ENCODE assay signal across 7 cellular contexts in the genomic region with DNA sequence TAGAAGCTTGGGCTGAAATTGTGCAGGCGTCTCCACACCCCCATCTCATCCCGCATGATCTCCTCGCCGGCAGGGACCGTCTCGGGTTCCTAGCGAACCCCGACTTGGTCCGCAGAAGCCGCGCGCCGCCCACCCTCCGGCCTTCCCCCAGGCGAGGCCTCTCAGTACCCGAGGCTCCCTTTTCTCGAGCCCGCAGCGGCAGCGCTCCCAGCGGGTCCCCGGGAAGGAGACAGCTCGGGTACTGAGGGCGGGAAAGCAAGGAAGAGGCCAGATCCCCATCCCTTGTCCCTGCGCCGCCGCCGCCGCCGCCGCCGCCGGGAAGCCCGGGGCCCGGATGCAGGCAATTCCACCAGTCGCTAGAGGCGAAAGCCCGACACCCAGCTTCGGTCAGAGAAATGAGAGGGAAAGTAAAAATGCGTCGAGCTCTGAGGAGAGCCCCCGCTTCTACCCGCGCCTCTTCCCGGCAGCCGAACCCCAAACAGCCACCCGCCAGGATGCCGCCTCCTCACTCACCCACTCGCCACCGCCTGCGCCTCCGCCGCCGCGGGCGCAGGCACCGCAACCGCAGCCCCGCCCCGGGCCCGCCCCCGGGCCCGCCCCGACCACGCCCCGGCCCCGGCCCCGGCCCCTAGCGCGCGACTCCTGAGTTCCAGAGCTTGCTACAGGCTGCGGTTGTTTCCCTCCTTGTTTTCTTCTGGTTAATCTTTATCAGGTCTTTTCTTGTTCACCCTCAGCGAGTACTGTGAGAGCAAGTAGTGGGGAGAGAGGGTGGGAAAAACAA. TPM values are rescaled to one million over a fixed set of nuclear protein-coding genes. Genes with fewer than 3 reads are reported as not detected.
A peak's percentile ranks its signal among the peaks of the same experiment; 100 is the strongest.
DNase-seq lines count a peak whose midpoint lies in the region; ATAC-seq, FAIRE-seq and TF ChIP-seq lines count a peak whose summit lies in the region.

A gene with protein sequence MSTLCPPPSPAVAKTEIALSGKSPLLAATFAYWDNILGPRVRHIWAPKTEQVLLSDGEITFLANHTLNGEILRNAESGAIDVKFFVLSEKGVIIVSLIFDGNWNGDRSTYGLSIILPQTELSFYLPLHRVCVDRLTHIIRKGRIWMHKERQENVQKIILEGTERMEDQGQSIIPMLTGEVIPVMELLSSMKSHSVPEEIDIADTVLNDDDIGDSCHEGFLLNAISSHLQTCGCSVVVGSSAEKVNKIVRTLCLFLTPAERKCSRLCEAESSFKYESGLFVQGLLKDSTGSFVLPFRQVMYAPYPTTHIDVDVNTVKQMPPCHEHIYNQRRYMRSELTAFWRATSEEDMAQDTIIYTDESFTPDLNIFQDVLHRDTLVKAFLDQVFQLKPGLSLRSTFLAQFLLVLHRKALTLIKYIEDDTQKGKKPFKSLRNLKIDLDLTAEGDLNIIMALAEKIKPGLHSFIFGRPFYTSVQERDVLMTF (minus strand): TSS at position 564 of the 781 bp plus-strand sequence. CDS start 6,361 bp downstream, outside the sequence.

- H4K20me1 ChIP-seq in GM23338 (replicated peaks; ENCODE audit: insufficient read depth), result peaks cover 8% of the 10 kb centered on the region; the same call in 1 of the 2 replicates

- no peaks in the 10 kb centered on the region for H3F3A ChIP-seq in GM23338 (replicated peaks; ENCODE audit: low read depth)

- H3K4me1 ChIP-seq in GM23338 (ENCODE audit: insufficient read depth), result peaks cover 10% of the 10 kb centered on the region; the same call in 1 of the 2 replicates

- H3K36me3 ChIP-seq in GM23338 (ENCODE audit: insufficient read depth) (no peaks in the 10 kb centered on the region), bronchial epithelial cell (ENCODE audit: control insufficient read depth, insufficient read depth, low read length) (no peaks in the 10 kb centered on the region)

- peaks cover 10% of the 10 kb centered on the region for H3K27me3 Mint-ChIP-seq in GM23338 (ENCODE audit: insufficient read depth, low read depth, poor library complexity)

- H3K9me2 ChIP-seq in GM23338 (ENCODE audit: insufficient read depth), result no peaks in the 10 kb centered on the region

- peak; percentile 87 for ATAC-seq in GM23338

- peak within 1 kb of the TSS; percentile 78 for H2AFZ ChIP-seq in GM23338

- TF ChIP-seq CTCF in GM12865 (IDR thresholded peaks at IDR 0.05; ENCODE audit: insufficient read depth, low read depth, low read length, missing control alignments), result no peak
- TF ChIP-seq CTCF in GM23338 (conservative IDR thresholded peaks at IDR 0.05; ENCODE audit: low read depth in 2 of 2), result no peak
- TF ChIP-seq CTCF in WI38 (IDR thresholded peaks at IDR 0.05; ENCODE audit: low read depth, low read length), result no peak
- TF ChIP-seq CTCF in bronchial epithelial cell (IDR thresholded peaks at IDR 0.05; ENCODE audit: insufficient read depth, low read length, severe bottlenecking), result no peak

- peaks cover 6% of the 10 kb centered on the region for H3K9me3 Mint-ChIP-seq in GM23338

- H3K27me3 ChIP-seq in GM23338 (ENCODE audit: insufficient read depth) (peaks cover 8% of the 10 kb centered on the region), bronchial epithelial cell (ENCODE audit: control insufficient read depth, insufficient read depth, low read length) (no peaks in the 10 kb centered on the region)

- H3K4me1 Mint-ChIP-seq in GM23338, result peaks cover 18% of the 10 kb centered on the region

- H3K79me2 ChIP-seq in GM23338 (replicated peaks; ENCODE audit: insufficient read depth), result peaks cover 42% of the 10 kb centered on the region

- peak; percentile 83 for DNase-seq in GM12865 (ENCODE audit: low read depth)
- peak; percentile 72 for DNase-seq in GM23338 (ENCODE audit: low spot score)
- DNase-seq in LHCN-M2 (ENCODE audit: low read depth), result peak; percentile 63
- no peak for DNase-seq in bronchial epithelial cell (ENCODE audit: low read depth)
- peak; percentile 89 for DNase-seq in left kidney (ENCODE audit: low read depth, low spot score)
- peak; percentile 88 for DNase-seq in stimulated activated CD4-positive, alpha-beta T cell treated with anti-CD3 and anti-CD28 coated beads, Interleukin-4, amount 100 ng/mL, for 1 hour

- peak within 1 kb of the TSS; percentile 100 for H3K27ac Mint-ChIP-seq in GM23338

- no peak for FAIRE-seq in bronchial epithelial cell (lab: Jason Lieb, UNC)

- H3K4me2 ChIP-seq in GM23338, result peak within 1 kb of the TSS; percentile 86

- H3K4me3 ChIP-seq in GM12865 (ENCODE audit: low read depth, low read length) (peak within 1 kb of the TSS; percentile 82), GM23338 (peak within 1 kb of the TSS; percentile 89), WI38 (ENCODE audit: low read depth, low read length) (peak within 1 kb of the TSS; percentile 67), bronchial epithelial cell (ENCODE audit: low read depth, low read length) (peak within 1 kb of the TSS; percentile 60)

- peak within 1 kb of the TSS; percentile 90 for H3K27ac ChIP-seq in GM23338 (ENCODE audit: low read depth)

- peak within 1 kb of the TSS; percentile 90 for H3K4me3 Mint-ChIP-seq in GM23338

- peaks cover 6% of the 10 kb centered on the region for H3K36me3 Mint-ChIP-seq in GM23338 (ENCODE audit: low read depth)

TF ChIP-seq in GM23338, 12 proteins besides CTCF, POLR2A, EP300 and RAD21:
- TF ChIP-seq, protein P1, sequence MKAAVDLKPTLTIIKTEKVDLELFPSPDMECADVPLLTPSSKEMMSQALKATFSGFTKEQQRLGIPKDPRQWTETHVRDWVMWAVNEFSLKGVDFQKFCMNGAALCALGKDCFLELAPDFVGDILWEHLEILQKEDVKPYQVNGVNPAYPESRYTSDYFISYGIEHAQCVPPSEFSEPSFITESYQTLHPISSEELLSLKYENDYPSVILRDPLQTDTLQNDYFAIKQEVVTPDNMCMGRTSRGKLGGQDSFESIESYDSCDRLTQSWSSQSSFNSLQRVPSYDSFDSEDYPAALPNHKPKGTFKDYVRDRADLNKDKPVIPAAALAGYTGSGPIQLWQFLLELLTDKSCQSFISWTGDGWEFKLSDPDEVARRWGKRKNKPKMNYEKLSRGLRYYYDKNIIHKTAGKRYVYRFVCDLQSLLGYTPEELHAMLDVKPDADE (IDR thresholded peaks at IDR 0.05), result no peak
- peak; percentile 74 for TF ChIP-seq POLR2AphosphoS5 (IDR thresholded peaks at IDR 0.05; ENCODE audit: low read depth)
TF ChIP-seq in GM23338: peak in this region for 1.

RNA-seq across cellular contexts. Expression of the gene that starts here (rescaled TPM):
- total RNA-seq in GM23338 (2014; rRNA removed; shearing (Covaris generic)), result 27.8 and 30.9 TPM in 2 replicates
- polyA plus RNA-seq in GM23338 (2016; fragmentation: Nextera tagmentation; extraction: Ambion mirVana), result 8.6 and 11.6 TPM in 2 replicates
- 4.9 and 5.7 TPM in 2 replicates for total RNA-seq in LHCN-M2 (2014; rRNA removed)
- polyA plus RNA-seq in LHCN-M2 (2012), result 1.5 TPM
- 20.2 and 20.3 TPM in 2 replicates for total RNA-seq in bronchial epithelial cell
